Comparison of ENCODE assay signal across 8 cellular contexts in the genomic region with DNA sequence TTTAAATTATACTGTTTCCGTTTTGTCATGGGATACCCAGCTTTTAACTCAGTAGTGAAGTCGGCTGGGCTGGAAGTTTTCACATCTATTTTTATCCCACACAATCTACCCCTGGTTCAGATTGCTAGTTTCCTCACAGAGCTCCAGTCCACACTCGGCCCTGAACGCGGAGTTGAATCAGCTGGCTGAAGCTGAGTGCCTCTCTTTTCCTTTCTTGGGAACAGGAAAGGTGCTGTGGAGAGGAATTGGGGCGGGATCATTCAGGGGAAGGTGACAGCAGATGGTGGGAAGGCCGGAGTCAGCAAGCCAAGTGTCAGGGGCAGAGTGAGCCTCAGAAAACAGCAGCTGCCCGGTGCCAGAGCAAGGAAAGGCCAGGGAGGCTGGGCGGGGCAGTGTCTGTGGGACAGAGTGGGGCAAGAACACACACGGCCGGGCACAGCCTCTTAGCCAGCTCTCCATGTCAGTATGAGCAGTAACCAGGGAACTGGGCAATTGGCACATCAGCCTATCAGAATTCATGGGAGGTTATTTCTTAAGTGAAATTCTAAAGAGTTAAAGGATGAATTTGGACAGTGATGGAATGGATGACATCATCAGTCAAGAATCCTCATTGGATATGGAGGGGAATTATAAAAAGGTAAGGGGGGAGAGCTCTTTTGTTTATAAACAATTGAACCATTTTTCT. TPM values are rescaled to one million over a fixed set of nuclear protein-coding genes. Genes with fewer than 3 reads are reported as not detected.
A peak's percentile ranks its signal among the peaks of the same experiment; 100 is the strongest.
DNase-seq lines count a peak whose midpoint lies in the region; ATAC-seq, FAIRE-seq and TF ChIP-seq lines count a peak whose summit lies in the region.
"Had no signal": no experiment of that assay in that cellular context is flagged by ENCODE, and none has a peak within 500 bp of the region (broad histone marks: within the 10 kb centered on the region; RNA-seq: fewer than 3 reads in every experiment).

No MANE protein-coding gene starts in this region.

- no peak overlapping the region for H3K27ac Mint-ChIP-seq in activated naive CD8-positive, alpha-beta T cell treated with anti-CD3 and anti-CD28 coated beads, Interleukin-2, amount 50 U/mL, for 24 hours

- peaks cover 8% of the 10 kb centered on the region for H3K4me1 Mint-ChIP-seq in activated naive CD8-positive, alpha-beta T cell treated with anti-CD3 and anti-CD28 coated beads, Interleukin-2, amount 50 U/mL, for 24 hours

- H3K4me3 Mint-ChIP-seq in activated naive CD8-positive, alpha-beta T cell treated with anti-CD3 and anti-CD28 coated beads, Interleukin-2, amount 50 U/mL, for 24 hours: no peak overlapping the region

- H3K4me3 ChIP-seq in right atrium auricular region (peak overlapping the region; percentile 44 to 45), skeletal muscle cell (ENCODE audit: low read depth, low read length) (peak overlapping the region; percentile 36)

- TF ChIP-seq POLR2A in H54 (IDR thresholded peaks at IDR 0.05; ENCODE audit: low read depth, low read length): no peak

- peaks cover 0 to 74% of the 10 kb centered on the region in 2 donors for H3K4me1 ChIP-seq in right atrium auricular region

- no peaks in the 10 kb centered on the region for H3K9me3 Mint-ChIP-seq in activated naive CD8-positive, alpha-beta T cell treated with anti-CD3 and anti-CD28 coated beads, Interleukin-2, amount 50 U/mL, for 24 hours

- no peaks in the 10 kb centered on the region for H3K9me3 ChIP-seq in right atrium auricular region

- ATAC-seq in HG03139 (IDR thresholded peaks at IDR 0.05; ENCODE audit: unreplicated experiment): no peak
- no peak for ATAC-seq in activated naive CD8-positive, alpha-beta T cell treated with anti-CD3 and anti-CD28 coated beads, Interleukin-2, amount 50 U/mL, for 24 hours

- no peaks in the 10 kb centered on the region for H3K36me3 Mint-ChIP-seq in activated naive CD8-positive, alpha-beta T cell treated with anti-CD3 and anti-CD28 coated beads, Interleukin-2, amount 50 U/mL, for 24 hours (ENCODE audit: low read depth)

- H3K27me3 ChIP-seq in right atrium auricular region: no peaks in the 10 kb centered on the region

- no peak for TF ChIP-seq CTCF in right atrium auricular region (IDR thresholded peaks at IDR 0.05)

- no peaks in the 10 kb centered on the region for H3K36me3 ChIP-seq in right atrium auricular region

- H3K27me3 Mint-ChIP-seq in activated naive CD8-positive, alpha-beta T cell treated with anti-CD3 and anti-CD28 coated beads, Interleukin-2, amount 50 U/mL, for 24 hours: peaks cover 14% of the 10 kb centered on the region

- DNase-seq in H54 (ENCODE audit: insufficient read length, low spot score): peak; percentile 21
- peak; percentile 68 for DNase-seq in amniotic epithelial cell (ENCODE audit: low read depth)
- DNase-seq in right atrium auricular region (ENCODE audit: low spot score): peak; percentile 79
- DNase-seq in skeletal muscle cell (ENCODE audit: low read depth): no peak
- DNase-seq in activated naive CD8-positive, alpha-beta T cell treated with anti-CD3 and anti-CD28 coated beads, Interleukin-2, amount 50 U/mL, for 24 hours: no peak
- DNase-seq in NCI-H446 treated with DMSO at 0.1 percent for 48 hours (lab: John Stamatoyannopoulos, UW): no peak

- peak; percentile 53 for FAIRE-seq in H54 (lab: Jason Lieb, UNC)

- H3K27ac ChIP-seq in right atrium auricular region: peak overlapping the region; percentile 78 to 82

RNA-seq across cellular contexts. Expression of a gene that starts 13.3 kb away (rescaled TPM):
- 10 to 100 TPM; 88.7 to 96.5 TPM for total RNA-seq in right atrium auricular region
- total RNA-seq: T-helper 1 cell treated with Interleukin-12 subunit alpha and Interleukin-12 subunit beta and Interleukin-4 antibody, amounts not matched to agents 30 ng/mL and 1 ng/mL, for 36 hours had no signal

Comparison
In these comparisons a context has a peak if more than half of its experiments do, and no peak if none do; other contexts are left out.
1. DNase-seq: peak in H54 (single experiment), amniotic epithelial cell (single experiment) and right atrium auricular region (single experiment); none in skeletal muscle cell (single experiment), activated naive CD8-positive, alpha-beta T cell treated with anti-CD3 and anti-CD28 coated beads, Interleukin-2, amount 50 U/mL, for 24 hours (single experiment) and NCI-H446 treated with DMSO at 0.1 percent for 48 hours (single experiment).